Comparison of ENCODE assay signal across 8 cellular contexts in genomic region chr11:67468509-67468834, GRCh38. TPM values are rescaled to one million over a fixed set of nuclear protein-coding genes. Genes with fewer than 3 reads are reported as not detected.
DNase-seq lines count a peak whose midpoint lies in the region; ATAC-seq and TF ChIP-seq lines count a peak whose summit lies in the region.

No MANE protein-coding gene starts in this region.

- no peak overlapping the region for H3K27ac ChIP-seq in ectodermal cell (ENCODE audit: insufficient read depth, low read depth, low read length, poor library complexity, severe bottlenecking)
- H3K27ac ChIP-seq in neural progenitor cell = no peak overlapping the region

- H3K9ac ChIP-seq in neural progenitor cell = peak overlapping the region; percentile 55

- H3K79me2 ChIP-seq in neural progenitor cell (ENCODE audit: low read depth) = peaks cover 8% of the 10 kb centered on the region

- no peaks in the 10 kb centered on the region for H3K27me3 ChIP-seq in ectodermal cell (ENCODE audit: control insufficient read depth, insufficient read depth, low read length, poor library complexity, severe bottlenecking)
- no peaks in the 10 kb centered on the region for H3K27me3 ChIP-seq in neural progenitor cell

- H3K27ac Mint-ChIP-seq in neural progenitor cell = peak overlapping the region; percentile 95

- no peaks in the 10 kb centered on the region for H3K36me3 Mint-ChIP-seq in neural progenitor cell

- H4K20me1 ChIP-seq in neural progenitor cell (ENCODE audit: low read depth) = no peaks in the 10 kb centered on the region

- H3F3A ChIP-seq in neural progenitor cell (ENCODE audit: low read depth) = no peaks in the 10 kb centered on the region

- 7 to 10% methylated on average over 10 of the region's 10 CpGs for WGBS in ectodermal cell, 2 experiments

- no peaks in the 10 kb centered on the region for H3K9me3 ChIP-seq in ectodermal cell (ENCODE audit: control insufficient read depth, low read length)
- H3K9me3 ChIP-seq in neural progenitor cell (ENCODE audit: low read depth) = no peaks in the 10 kb centered on the region

- ATAC-seq in GM21619 (IDR thresholded peaks at IDR 0.05; ENCODE audit: unreplicated experiment) (peak; percentile 5), HG03520 (IDR thresholded peaks at IDR 0.05; ENCODE audit: unreplicated experiment) (no peak)

- H3K36me3 ChIP-seq in ectodermal cell (ENCODE audit: control insufficient read depth, insufficient read depth, low read length) = no peaks in the 10 kb centered on the region
- H3K36me3 ChIP-seq in neural progenitor cell = no peaks in the 10 kb centered on the region

- H3K4me2 ChIP-seq in neural progenitor cell = peak overlapping the region; percentile 86

- H2AFZ ChIP-seq in neural progenitor cell (replicated peaks) = no peak overlapping the region

- peak overlapping the region; percentile 97 for H3K4me3 Mint-ChIP-seq in neural progenitor cell

- no peaks in the 10 kb centered on the region for H3K9me3 Mint-ChIP-seq in neural progenitor cell

- no peaks in the 10 kb centered on the region for H3K4me1 ChIP-seq in ectodermal cell (ENCODE audit: control insufficient read depth, insufficient read depth, low read length)
- peaks cover 6% of the 10 kb centered on the region for H3K4me1 ChIP-seq in neural progenitor cell

- no peak for TF ChIP-seq CTCF in neural progenitor cell (IDR thresholded peaks at IDR 0.05)

- H3K4me3 ChIP-seq in ectodermal cell (ENCODE audit: insufficient read depth, low read depth, low read length) (peak overlapping the region; percentile 88), neural progenitor cell (peak overlapping the region; percentile 88)

- DNase-seq in NCI-H69 (lab: John Stamatoyannopoulos, UW) (peak; percentile 46), neural progenitor cell (ENCODE audit: low spot score) (peak; percentile 57), NCI-H1694 treated with DMSO at 0.1 percent for 48 hours (lab: John Stamatoyannopoulos, UW) (no peak), KG1 (lab: John Stamatoyannopoulos, UW) (no peak), AG20443 (ENCODE audit: low spot score) (no peak)

- H3K27me3 Mint-ChIP-seq in neural progenitor cell (ENCODE audit: insufficient read depth, low read depth) = peaks cover 10% of the 10 kb centered on the region

- H3K4me1 Mint-ChIP-seq in neural progenitor cell = peaks cover 20% of the 10 kb centered on the region

RNA-seq across cellular contexts. Expression of gene TMEM134, which starts 0.6 kb away (rescaled TPM):
- polyA plus RNA-seq in ectodermal cell (2013, experiment 1 of 4) = 52.0 TPM
- 53.5 TPM for polyA plus RNA-seq in ectodermal cell (2013, experiment 2 of 4)
- polyA plus RNA-seq in ectodermal cell (2013, experiment 3 of 4) = 54.2 TPM
- polyA plus RNA-seq in ectodermal cell (2013, experiment 4 of 4) = 65.0 TPM
- total RNA-seq in neural progenitor cell (ENCODE audit: low replicate concordance) = 68.1 and 88.8 TPM in 2 replicates

RNA-seq across cellular contexts. Expression of gene CABP4, which starts 13.3 kb away (rescaled TPM):
- polyA plus RNA-seq in ectodermal cell (2013, experiment 1 of 4) = not detected
- polyA plus RNA-seq in ectodermal cell (2013, experiment 2 of 4) = not detected
- not detected for polyA plus RNA-seq in ectodermal cell (2013, experiment 3 of 4)
- polyA plus RNA-seq in ectodermal cell (2013, experiment 4 of 4) = not detected
- not detected in 2 replicates for total RNA-seq in neural progenitor cell (ENCODE audit: low replicate concordance)

RNA-seq across cellular contexts. Expression of gene AIP, which starts 14.4 kb away (rescaled TPM):
- polyA plus RNA-seq in ectodermal cell (2013, experiment 1 of 4) = 37.5 TPM
- polyA plus RNA-seq in ectodermal cell (2013, experiment 2 of 4) = 34.0 TPM
- 32.2 TPM for polyA plus RNA-seq in ectodermal cell (2013, experiment 3 of 4)
- polyA plus RNA-seq in ectodermal cell (2013, experiment 4 of 4) = 34.2 TPM
- 20.3 and 38.5 TPM in 2 replicates for total RNA-seq in neural progenitor cell (ENCODE audit: low replicate concordance)

RNA-seq across cellular contexts. Expression of gene GPR152, which starts 15.9 kb away (rescaled TPM):
- polyA plus RNA-seq in ectodermal cell (2013, experiment 1 of 4) = not detected
- not detected for polyA plus RNA-seq in ectodermal cell (2013, experiment 2 of 4)
- polyA plus RNA-seq in ectodermal cell (2013, experiment 3 of 4) = not detected
- polyA plus RNA-seq in ectodermal cell (2013, experiment 4 of 4) = not detected
- not detected in 2 replicates for total RNA-seq in neural progenitor cell (ENCODE audit: low replicate concordance)

RNA-seq across cellular contexts. Expression of gene CORO1B, which starts 25.2 kb away (rescaled TPM):
- 68.5 TPM for polyA plus RNA-seq in ectodermal cell (2013, experiment 1 of 4)
- 70.4 TPM for polyA plus RNA-seq in ectodermal cell (2013, experiment 2 of 4)
- polyA plus RNA-seq in ectodermal cell (2013, experiment 3 of 4) = 59.3 TPM
- polyA plus RNA-seq in ectodermal cell (2013, experiment 4 of 4) = 55.4 TPM
- total RNA-seq in neural progenitor cell (ENCODE audit: low replicate concordance) = 25.5 and 68.4 TPM in 2 replicates

Comparison
In these comparisons a context has a peak if more than half of its experiments do, and no peak if none do; other contexts are left out.
1. DNase-seq: peak in NCI-H69 (single experiment) and neural progenitor cell (single experiment); none in NCI-H1694 treated with DMSO at 0.1 percent for 48 hours (single experiment), KG1 (single experiment) and AG20443 (single experiment).